ENCODE assay signal across 9 cellular contexts in the genomic region with DNA sequence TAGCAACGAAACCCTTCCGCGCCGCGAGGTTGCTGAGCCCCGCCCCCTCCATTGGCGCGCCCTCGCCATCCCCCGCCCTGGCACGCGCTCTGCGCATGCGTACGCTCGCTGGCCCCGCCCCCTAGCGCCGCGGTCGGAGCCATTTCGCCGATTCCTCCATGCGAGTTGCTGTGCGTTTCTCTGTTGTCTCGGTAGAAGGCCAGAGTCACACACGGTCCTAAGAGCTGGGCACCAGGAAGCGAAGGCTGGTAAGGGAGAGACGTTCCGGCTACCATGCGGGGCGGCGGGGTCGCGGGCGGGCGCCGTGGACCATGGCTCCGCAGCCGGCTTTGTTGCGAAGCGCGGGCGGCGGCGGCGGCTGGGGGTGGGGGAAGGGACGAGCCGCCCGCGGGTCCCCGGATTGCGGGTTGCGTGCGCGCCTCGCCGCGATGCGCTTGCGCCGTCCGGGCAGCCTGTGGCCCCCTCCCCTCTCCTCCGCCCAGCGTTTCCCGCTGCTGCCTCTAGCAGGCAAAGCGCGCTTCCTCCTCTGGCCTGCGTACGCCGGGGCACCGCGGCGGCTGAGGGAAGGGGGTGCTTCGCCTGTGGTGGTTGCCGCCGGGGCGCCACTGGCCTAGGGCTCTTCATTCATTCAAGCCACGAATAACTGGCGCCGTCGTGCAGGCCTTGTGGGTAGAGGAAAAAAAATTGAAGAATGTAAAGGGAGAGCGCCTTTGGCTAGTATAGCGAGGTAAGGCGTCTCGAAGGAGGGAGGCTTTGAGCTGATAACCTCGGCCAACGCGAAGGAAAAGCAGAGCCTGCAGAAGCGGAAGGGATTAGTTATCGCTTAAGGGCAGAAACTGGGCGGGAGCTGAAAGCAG. TPM values are rescaled to one million over a fixed set of nuclear protein-coding genes. Genes with fewer than 3 reads are reported as not detected.
DNase-seq lines count a peak whose midpoint lies in the region; ATAC-seq, FAIRE-seq and TF ChIP-seq lines count a peak whose summit lies in the region.
"Had no signal": no experiment of that assay in that cellular context is flagged by ENCODE, and none has a peak within 500 bp of the region (broad histone marks: within the 10 kb centered on the region; RNA-seq: fewer than 3 reads in every experiment).

DHX9 (plus strand) TSS at position 139 of the 857 bp plus-strand sequence. CDS start 3,220 bp downstream, outside the sequence.

- peaks cover 6 to 18% of the 10 kb centered on the region in 2 experiments for H3K36me3 ChIP-seq in keratinocyte (ENCODE audit: control insufficient read depth in 2 of 2, extremely low read depth in 1 of 2, insufficient read depth in 2 of 2, low read length in 2 of 2)

- H3K4me1 ChIP-seq in keratinocyte (ENCODE audit: control insufficient read depth, extremely low read depth, insufficient read depth, low read length), result peaks cover 19% of the 10 kb centered on the region

- H3K9me3 ChIP-seq in keratinocyte (ENCODE audit: control insufficient read depth, low read depth, low read length), result no peaks in the 10 kb centered on the region

- peaks cover 39% of the 10 kb centered on the region for H4K20me1 ChIP-seq in keratinocyte (ENCODE audit: control insufficient read depth, extremely low read depth, insufficient read depth, low read length)

- peak; percentile 14; the same call in 1 of the 2 replicates for TF ChIP-seq CTCF in AG10803 (conservative IDR thresholded peaks at IDR 0.05; ENCODE audit: low read length)
- TF ChIP-seq CTCF in keratinocyte (optimal IDR thresholded peaks at IDR 0.05 in 1 of 3, IDR thresholded peaks at IDR 0.05 in 1 of 3, conservative IDR thresholded peaks at IDR 0.05 in 1 of 3; ENCODE audit: extremely low read depth in 1 of 3, insufficient read depth in 2 of 3, low read length in 3 of 3), result peak in 2 of 3 experiments; percentile 9 to 12

- no peak for FAIRE-seq in keratinocyte (lab: Jason Lieb, UNC)
- FAIRE-seq: endometrium had no signal

- DNase-seq in AG10803 (ENCODE audit: low read depth), result peak; percentile 79
- peak; percentile 92 to 97 for DNase-seq in NCI-H446 (lab: John Stamatoyannopoulos, UW)
- peak; percentile 89 for DNase-seq in cerebellar cortex (ENCODE audit: low spot score)
- DNase-seq in keratinocyte (ENCODE audit: low read depth, low spot score), result peak; percentile 61
- DNase-seq in stimulated activated CD4-positive, alpha-beta T cell treated with anti-CD3 and anti-CD28 coated beads, Interleukin-15, amount 100 ng/mL, for 1 hour (ENCODE audit: low read depth in 1 of 2, low spot score in 1 of 2), result peak; percentile 96 to 97

- peaks cover 50% of the 10 kb centered on the region for H3K79me2 ChIP-seq in keratinocyte (ENCODE audit: control insufficient read depth, insufficient read depth, low read length)

- no peaks in the 10 kb centered on the region for H3K9me1 ChIP-seq in keratinocyte (ENCODE audit: control insufficient read depth, extremely low read depth, insufficient read depth, low read length)

- H3K27me3 ChIP-seq in keratinocyte (ENCODE audit: control insufficient read depth, extremely low read depth, insufficient read depth, low read length), result no peaks in the 10 kb centered on the region

- peak within 1 kb of the TSS; percentile 88 for H2AFZ ChIP-seq in keratinocyte (ENCODE audit: control insufficient read depth, low read length)

- H3K4me3 ChIP-seq in AG10803 (ENCODE audit: low read length) (peak within 1 kb of the TSS; percentile 87), keratinocyte (ENCODE audit: control insufficient read depth in 2 of 3, extremely low read depth in 1 of 3, insufficient read depth in 2 of 3, low read depth in 1 of 3, low read length in 3 of 3) (peak within 1 kb of the TSS; percentile 95 to 99 (median 98))

- ATAC-seq in GM19035 (IDR thresholded peaks at IDR 0.05; ENCODE audit: unreplicated experiment) (peak; percentile 80), HG03354 (IDR thresholded peaks at IDR 0.05; ENCODE audit: poor library complexity, severe bottlenecking, unreplicated experiment) (peak; percentile 89)
- peak; percentile 85 to 86 for ATAC-seq in activated CD4-positive, CD25-positive, alpha-beta regulatory T cell treated with anti-CD3 and anti-CD28 coated beads, Interleukin-2, amount 50 U/mL, for 24 hours

- H3K4me2 ChIP-seq in keratinocyte (ENCODE audit: control insufficient read depth, extremely low read depth, insufficient read depth, low read depth, low read length), result peak within 1 kb of the TSS; percentile 98

- H3K9ac ChIP-seq in keratinocyte (ENCODE audit: control insufficient read depth, extremely low read depth, insufficient read depth, low read length), result peak within 1 kb of the TSS; percentile 96

- dilution Hi-C loops in keratinocyte (cut with MboI; ENCODE audit: extremely low pct_ligation_motif_present, low sequenced_read_pairs), result no loop called here

- H3K27ac ChIP-seq in keratinocyte (ENCODE audit: control insufficient read depth, insufficient read depth, low read length), result peak within 1 kb of the TSS; percentile 91

RNA-seq across cellular contexts. Expression of gene DHX9, which starts in this region (rescaled TPM):
- 131 to 199 TPM (median 154 TPM) in 3 replicates for polyA plus RNA-seq in keratinocyte
- polyA plus RNA-seq in keratinocyte (2011; ENCODE audit: low read depth), result 41.1 TPM
- 78.6 and 122 TPM in 2 replicates for polyA plus RNA-seq in keratinocyte (2011; cell fraction: cytosol; rRNA removed)
- polyA plus RNA-seq in keratinocyte (2011; cell fraction: nucleus; rRNA removed), result 175 and 215 TPM in 2 replicates
- polyA plus RNA-seq in keratinocyte (2012; ENCODE audit: low replicate concordance), result 33.2 and 120 TPM in 2 replicates
- polyA minus RNA-seq in keratinocyte, result 113 to 233 TPM (median 124 TPM) in 3 replicates
- 75.4 TPM for polyA minus RNA-seq in keratinocyte (2011; cell fraction: cytosol; rRNA and poly(A)+ RNA removed)
- 91.8 and 175 TPM in 2 replicates for polyA minus RNA-seq in keratinocyte (2011; cell fraction: nucleus; rRNA and poly(A)+ RNA removed)

Comparison
In these comparisons a context has a peak if more than half of its experiments do, and no peak if none do; other contexts are left out.
1. Peak in every context shown above with its lines: DNase-seq, ATAC-seq, H3K4me3 ChIP-seq and H3K27ac ChIP-seq.